In the genomic region with DNA sequence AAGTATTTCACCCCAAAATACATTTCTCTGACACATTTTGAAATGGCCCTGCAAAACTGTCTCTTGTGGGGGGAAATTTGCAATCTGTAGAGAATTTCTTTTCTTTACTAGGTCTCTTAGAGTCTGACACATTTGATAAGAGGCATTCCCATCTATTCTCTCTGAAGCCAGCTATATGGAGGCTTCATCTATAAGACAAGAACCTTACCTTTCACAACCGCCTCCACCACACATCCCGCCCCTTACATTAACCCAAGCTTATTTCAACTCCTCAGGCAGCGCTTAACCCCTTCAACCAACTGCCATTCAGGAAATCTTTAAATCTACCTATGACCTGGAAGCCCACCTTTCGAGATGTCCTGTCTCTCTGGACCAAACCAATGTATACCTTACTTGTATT, we compare ENCODE assay signal across 36 cellular contexts.
"Had no signal": no experiment of that assay in that cellular context is flagged by ENCODE, and none has a peak within 500 bp of the region (broad histone marks: within the 10 kb centered on the region; RNA-seq: fewer than 3 reads in every experiment).

No MANE protein-coding gene starts in this region.

- H3K4me3 Mint-ChIP-seq: activated CD4-positive, alpha-beta memory T cell treated with anti-CD3 and anti-CD28 coated beads for 36 hours; activated CD4-positive, alpha-beta T cell treated with anti-CD3 and anti-CD28 coated beads for 36 hours; activated CD4-positive, alpha-beta T cell treated with anti-CD3 and anti-CD28 coated beads, Interleukin-2, amount 10 ng/mL, durations not matched to agents 24 days and 14 days; activated CD8-positive, alpha-beta memory T cell treated with anti-CD3 and anti-CD28 coated beads, Interleukin-2, amount 10 ng/mL, durations not matched to agents 7 days and 5 days; activated CD8-positive, alpha-beta T cell treated with anti-CD3 and anti-CD28 coated beads, Interleukin-2, amount 10 ng/mL, durations not matched to agents 7 days and 5 days; activated naive CD4-positive, alpha-beta T cell treated with anti-CD3 and anti-CD28 coated beads for 36 hours; activated naive CD4-positive, alpha-beta T cell treated with anti-CD3 and anti-CD28 coated beads, Interleukin-2, amount 50 U/mL, for 24 hours; activated naive CD8-positive, alpha-beta T cell treated with anti-CD3 and anti-CD28 coated beads for 36 hours; activated naive CD8-positive, alpha-beta T cell treated with anti-CD3 and anti-CD28 coated beads, Interleukin-2, amount 50 U/mL, for 24 hours; activated T-helper 1 cell treated with anti-CD3 and anti-CD28 coated beads, Interleukin-12 subunit alpha, Interleukin-12 subunit beta, Interleukin-2, Interleukin-4 antibody, amounts not matched to agents 30 ng/mL and 10 ng/mL and 1 ng/mL, durations not matched to agents 14 hours and 24 hours and 36 hours; effector memory CD8-positive, alpha-beta T cell; T-helper 17 cell; T-helper 2 cell treated with Interferon-gamma antibody and Interleukin-4, amounts not matched to agents 5 μg/mL and 100 μg/mL, for 36 hours had no signal

- ATAC-seq: activated CD4-positive, alpha-beta T cell treated with anti-CD3 and anti-CD28 coated beads for 36 hours; activated CD8-positive, alpha-beta memory T cell treated with anti-CD3 and anti-CD28 coated beads, Interleukin-2, amount 10 ng/mL, durations not matched to agents 7 days and 5 days; activated CD8-positive, alpha-beta T cell treated with anti-CD3 and anti-CD28 coated beads, Interleukin-2, amount 10 ng/mL, durations not matched to agents 7 days and 5 days; activated naive CD8-positive, alpha-beta T cell treated with anti-CD3 and anti-CD28 coated beads, Interleukin-2, amount 50 U/mL, for 24 hours; body of pancreas; effector memory CD8-positive, alpha-beta T cell; foreskin keratinocyte; gastrocnemius medialis; T-helper 17 cell had no signal

- DNase-seq: activated CD4-positive, alpha-beta memory T cell treated with anti-CD3 and anti-CD28 coated beads for 36 hours; activated CD4-positive, alpha-beta T cell treated with anti-CD3 and anti-CD28 coated beads for 36 hours; activated CD4-positive, alpha-beta T cell treated with anti-CD3 and anti-CD28 coated beads, Interleukin-2, amount 10 ng/mL, durations not matched to agents 24 days and 14 days; activated CD4-positive, CD25-positive, alpha-beta regulatory T cell; activated CD4-positive, CD25-positive, alpha-beta regulatory T cell treated with anti-CD3 and anti-CD28 coated beads, Interleukin-2, amount 50 U/mL, for 72 hours; activated CD8-positive, alpha-beta memory T cell treated with anti-CD3 and anti-CD28 coated beads, Interleukin-2, amount 10 ng/mL, durations not matched to agents 7 days and 5 days; activated CD8-positive, alpha-beta memory T cell treated with anti-CD3 and anti-CD28 coated beads, Interleukin-2, amount 50 U/mL, for 4 hours; activated CD8-positive, alpha-beta T cell treated with anti-CD3 and anti-CD28 coated beads, Interleukin-2, amount 10 ng/mL, durations not matched to agents 7 days and 5 days; activated effector memory CD4-positive, alpha-beta T cell treated with anti-CD3 and anti-CD28 coated beads, Interleukin-2, amount 50 U/mL, for 16 hours; activated naive CD4-positive, alpha-beta T cell treated with anti-CD3 and anti-CD28 coated beads for 36 hours; activated naive CD8-positive, alpha-beta T cell treated with anti-CD3 and anti-CD28 coated beads for 36 hours; activated naive CD8-positive, alpha-beta T cell treated with anti-CD3 and anti-CD28 coated beads, Interleukin-2, amount 50 U/mL, for 24 hours; activated T-cell treated with anti-CD3 and anti-CD28 coated beads, Interleukin-2, amount 50 U/mL, for 1 hour; activated T-cell treated with anti-CD3 and anti-CD28 coated beads, Interleukin-2, amount 50 U/mL, for 48 hours; adrenal gland; amygdala; aorta; body of pancreas; caudate nucleus; cortex of kidney; dermis blood vessel endothelial cell; effector CD4-positive, alpha-beta T cell; effector memory CD8-positive, alpha-beta T cell; erythroblast; foreskin keratinocyte; gastrocnemius medialis; glutamatergic neuron; T-helper 1 cell; T-helper 17 cell; T1000; WERI-Rb-1 had no signal

- H3K9me3 ChIP-seq: adrenal gland, body of pancreas, gastrocnemius medialis had no signal

- H3K9me3 Mint-ChIP-seq: activated CD4-positive, alpha-beta T cell treated with anti-CD3 and anti-CD28 coated beads, Interleukin-2, amount 10 ng/mL, durations not matched to agents 24 days and 14 days had no signal

- H3K4me3 ChIP-seq: adrenal gland, body of pancreas, esophagus muscularis mucosa, gastrocnemius medialis had no signal

- H3K27ac ChIP-seq: adrenal gland, body of pancreas, esophagus muscularis mucosa, foreskin keratinocyte, gastrocnemius medialis, WERI-Rb-1 had no signal

- H3K36me3 ChIP-seq: adrenal gland, esophagus muscularis mucosa, gastrocnemius medialis, WERI-Rb-1 had no signal

- H3K27me3 ChIP-seq: adrenal gland, body of pancreas, esophagus muscularis mucosa, gastrocnemius medialis had no signal

- H3K36me3 Mint-ChIP-seq: activated CD4-positive, alpha-beta memory T cell treated with anti-CD3 and anti-CD28 coated beads for 36 hours; activated CD8-positive, alpha-beta memory T cell treated with anti-CD3 and anti-CD28 coated beads, Interleukin-2, amount 10 ng/mL, durations not matched to agents 7 days and 5 days; activated naive CD4-positive, alpha-beta T cell treated with anti-CD3 and anti-CD28 coated beads, Interleukin-2, amount 50 U/mL, for 24 hours; activated naive CD8-positive, alpha-beta T cell treated with anti-CD3 and anti-CD28 coated beads for 36 hours had no signal

- H3K4me1 ChIP-seq: adrenal gland, body of pancreas, esophagus muscularis mucosa, foreskin keratinocyte, gastrocnemius medialis had no signal

- H3K4me1 Mint-ChIP-seq: activated CD4-positive, alpha-beta T cell treated with anti-CD3 and anti-CD28 coated beads for 36 hours; activated CD4-positive, alpha-beta T cell treated with anti-CD3 and anti-CD28 coated beads, Interleukin-2, amount 10 ng/mL, durations not matched to agents 24 days and 14 days; activated CD8-positive, alpha-beta memory T cell treated with anti-CD3 and anti-CD28 coated beads, Interleukin-2, amount 10 ng/mL, durations not matched to agents 7 days and 5 days; activated naive CD4-positive, alpha-beta T cell treated with anti-CD3 and anti-CD28 coated beads, Interleukin-2, amount 50 U/mL, for 24 hours; activated naive CD8-positive, alpha-beta T cell treated with anti-CD3 and anti-CD28 coated beads for 36 hours; activated naive CD8-positive, alpha-beta T cell treated with anti-CD3 and anti-CD28 coated beads, Interleukin-2, amount 50 U/mL, for 24 hours; T-helper 17 cell had no signal

- H3K27me3 Mint-ChIP-seq: activated CD4-positive, alpha-beta memory T cell treated with anti-CD3 and anti-CD28 coated beads for 36 hours; activated CD4-positive, alpha-beta T cell treated with anti-CD3 and anti-CD28 coated beads for 36 hours; activated CD4-positive, alpha-beta T cell treated with anti-CD3 and anti-CD28 coated beads, Interleukin-2, amount 10 ng/mL, durations not matched to agents 24 days and 14 days; activated CD8-positive, alpha-beta memory T cell treated with anti-CD3 and anti-CD28 coated beads, Interleukin-2, amount 10 ng/mL, durations not matched to agents 7 days and 5 days; activated naive CD4-positive, alpha-beta T cell treated with anti-CD3 and anti-CD28 coated beads, Interleukin-2, amount 50 U/mL, for 24 hours; activated naive CD8-positive, alpha-beta T cell treated with anti-CD3 and anti-CD28 coated beads for 36 hours; activated naive CD8-positive, alpha-beta T cell treated with anti-CD3 and anti-CD28 coated beads, Interleukin-2, amount 50 U/mL, for 24 hours; effector memory CD8-positive, alpha-beta T cell; T-helper 17 cell had no signal

- H3K27ac Mint-ChIP-seq: activated CD4-positive, alpha-beta memory T cell treated with anti-CD3 and anti-CD28 coated beads for 36 hours; activated CD4-positive, alpha-beta T cell treated with anti-CD3 and anti-CD28 coated beads for 36 hours; activated CD4-positive, alpha-beta T cell treated with anti-CD3 and anti-CD28 coated beads, Interleukin-2, amount 10 ng/mL, durations not matched to agents 24 days and 14 days; activated CD8-positive, alpha-beta memory T cell treated with anti-CD3 and anti-CD28 coated beads, Interleukin-2, amount 10 ng/mL, durations not matched to agents 7 days and 5 days; activated CD8-positive, alpha-beta T cell treated with anti-CD3 and anti-CD28 coated beads, Interleukin-2, amount 10 ng/mL, durations not matched to agents 7 days and 5 days; activated naive CD4-positive, alpha-beta T cell treated with anti-CD3 and anti-CD28 coated beads for 36 hours; activated naive CD4-positive, alpha-beta T cell treated with anti-CD3 and anti-CD28 coated beads, Interleukin-2, amount 50 U/mL, for 24 hours; activated naive CD8-positive, alpha-beta T cell treated with anti-CD3 and anti-CD28 coated beads for 36 hours; activated naive CD8-positive, alpha-beta T cell treated with anti-CD3 and anti-CD28 coated beads, Interleukin-2, amount 50 U/mL, for 24 hours; activated T-helper 1 cell treated with anti-CD3 and anti-CD28 coated beads, Interleukin-12 subunit alpha, Interleukin-12 subunit beta, Interleukin-2, Interleukin-4 antibody, amounts not matched to agents 30 ng/mL and 10 ng/mL and 1 ng/mL, durations not matched to agents 14 hours and 24 hours and 36 hours; activated T-helper 2 cell treated with anti-CD3 and anti-CD28 coated beads, Interferon-gamma antibody, Interleukin-2, Interleukin-4, amounts not matched to agents 10 μg/mL and 5 μg/mL and 100 μg/mL, durations not matched to agents 14 hours and 24 hours and 36 hours; effector memory CD8-positive, alpha-beta T cell; T-helper 17 cell; T-helper 2 cell treated with Interferon-gamma antibody and Interleukin-4, amounts not matched to agents 5 μg/mL and 100 μg/mL, for 36 hours had no signal
